ENCODE assay signal across 9 cellular contexts in genomic region chr11:59207988-59208432, GRCh38. TPM values are rescaled to one million over a fixed set of nuclear protein-coding genes. Genes with fewer than 3 reads are reported as not detected.
A peak's percentile ranks its signal among the peaks of the same experiment; 100 is the strongest.
DNase-seq lines count a peak whose midpoint lies in the region; ATAC-seq and TF ChIP-seq lines count a peak whose summit lies in the region.
"Had no signal": no experiment of that assay in that cellular context is flagged by ENCODE, and none has a peak within 500 bp of the region (broad histone marks: within the 10 kb centered on the region; RNA-seq: fewer than 3 reads in every experiment).

No MANE protein-coding gene starts in this region.

- peaks cover 87 to 92% of the 10 kb centered on the region in 2 donors for H3K36me3 Mint-ChIP-seq in CD14-positive monocyte
- peaks cover 12% of the 10 kb centered on the region for H3K36me3 Mint-ChIP-seq in progenitor cell of endocrine pancreas (ENCODE audit: insufficient read depth)

- TF ChIP-seq CTCF in CD14-positive monocyte (IDR thresholded peaks at IDR 0.05) (peak; percentile 80), progenitor cell of endocrine pancreas (IDR thresholded peaks at IDR 0.05; ENCODE audit: unreplicated experiment) (peak; percentile 73)

- no peak for DNase-seq in CD14-positive monocyte (ENCODE audit: low spot score)
- peak; percentile 15 to 57 for DNase-seq in NCI-H446 (lab: John Stamatoyannopoulos, UW)
- DNase-seq in activated T-cell treated with anti-CD3 and anti-CD28 coated beads for 4 hours, result peak; percentile 30
- DNase-seq in foreskin melanocyte, result peak; percentile 25
- no peak for DNase-seq in progenitor cell of endocrine pancreas (ENCODE audit: low spot score, unreplicated experiment)
- no peak for DNase-seq in NCI-H2171 (lab: John Stamatoyannopoulos, UW)

- intact Hi-C loops in CD14-positive monocyte (cut with micrococcal nuclease), result loop anchor here (2.0 to 5.0 kb wide), 4 partner anchors 17 to 49 kb away; partner anchors contain the start of gene DTX4 (in 2 of the 2)

- H3K27ac Mint-ChIP-seq in CD14-positive monocyte (peak overlapping the region; percentile 86 to 98 (median 97)), progenitor cell of endocrine pancreas (peak overlapping the region; percentile 88)

- H3K9me3 Mint-ChIP-seq in CD14-positive monocyte, result peaks cover 0 to 5% (median 0%) of the 10 kb centered on the region in 7 donors
- H3K9me3 Mint-ChIP-seq in progenitor cell of endocrine pancreas (ENCODE audit: low read depth), result no peaks in the 10 kb centered on the region

- H3K4me3 Mint-ChIP-seq in CD14-positive monocyte, result peak overlapping the region; percentile 98 to 99
- H3K4me3 Mint-ChIP-seq in progenitor cell of endocrine pancreas (ENCODE audit: low read depth), result no peak overlapping the region

- no peaks in the 10 kb centered on the region for H3K27me3 Mint-ChIP-seq in CD14-positive monocyte (ENCODE audit: low read depth in 3 of 3)
- no peaks in the 10 kb centered on the region for H3K27me3 Mint-ChIP-seq in progenitor cell of endocrine pancreas

- ATAC-seq in GM18870 (IDR thresholded peaks at IDR 0.05; ENCODE audit: unreplicated experiment), result peak; percentile 88
- peak; percentile 74 for ATAC-seq in HG03060 (IDR thresholded peaks at IDR 0.05; ENCODE audit: low read depth, unreplicated experiment)

- H3K4me1 Mint-ChIP-seq in CD14-positive monocyte, result peaks cover 51% of the 10 kb centered on the region
- peaks cover 6% of the 10 kb centered on the region for H3K4me1 Mint-ChIP-seq in progenitor cell of endocrine pancreas (ENCODE audit: low read depth)

RNA-seq across cellular contexts. Expression of gene MPEG1, which starts 4.7 kb away (rescaled TPM):
- polyA plus RNA-seq in CD14-positive monocyte, result 100 to 1,000 TPM; 691 to 971 TPM
- not detected in 2 replicates for total RNA-seq in progenitor cell of endocrine pancreas
- total RNA-seq: activated CD8-positive, alpha-beta memory T cell treated with anti-CD3 and anti-CD28 coated beads for 36 hours had no signal

RNA-seq across cellular contexts. Expression of gene DTX4, which starts 36.1 kb away (rescaled TPM):
- 1 to 10 TPM; 1.1 to 1.9 TPM for polyA plus RNA-seq in CD14-positive monocyte
- 54.5 and 61.6 TPM in 2 replicates for total RNA-seq in progenitor cell of endocrine pancreas

Comparison
In these comparisons a context has a peak if more than half of its experiments do, and no peak if none do; other contexts are left out.
1. DNase-seq: peak in NCI-H446 (2 of 2), activated T-cell treated with anti-CD3 and anti-CD28 coated beads for 4 hours (single experiment) and foreskin melanocyte (single experiment); none in CD14-positive monocyte (single experiment), progenitor cell of endocrine pancreas (single experiment) and NCI-H2171 (single experiment).